Comparison of ENCODE assay signal across 8 cellular contexts in the genomic region with DNA sequence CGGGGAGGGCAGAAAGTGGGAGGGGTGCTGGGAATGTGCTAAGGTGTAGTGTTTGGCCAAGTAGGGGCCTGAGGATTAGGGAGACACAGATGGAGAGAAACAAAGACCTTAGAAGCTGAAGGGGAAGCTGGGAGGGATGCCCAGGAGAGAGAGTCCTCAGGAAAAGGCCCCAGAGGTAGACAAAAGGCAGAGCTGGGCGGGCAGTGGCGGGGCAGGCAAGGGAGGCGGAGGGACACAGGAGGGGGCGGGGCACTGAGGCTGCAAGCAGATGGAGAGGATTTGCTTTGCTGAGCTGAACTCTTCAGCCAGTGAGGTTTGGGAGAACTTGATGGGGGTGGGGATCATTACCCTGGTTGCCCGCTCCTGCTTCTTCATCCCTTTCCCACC. TPM values are rescaled to one million over a fixed set of nuclear protein-coding genes. Genes with fewer than 3 reads are reported as not detected.
DNase-seq lines count a peak whose midpoint lies in the region; ATAC-seq and TF ChIP-seq lines count a peak whose summit lies in the region.

No MANE protein-coding gene starts in this region.

- CTCF ChIA-PET in HCT116 (lab: Charles Lee), result interaction anchor here (1.0 to 1.6 kb wide), 3 partner anchors 9 to 84 kb away, joined by 3 to 9 read pairs (median 4); a partner anchor contains a TSS

- H3K36me3 ChIP-seq in HCT116 (ENCODE audit: control insufficient read depth in 1 of 2, insufficient read depth in 2 of 2, low read length in 2 of 2), result peaks cover 9 to 13% of the 10 kb centered on the region in 2 experiments; a peak in 3 of 4 replicates

- BruUV-seq in HCT116 (replicated peaks; lab: Mats Ljungman, UMichigan), result no TSS peak

- DNase-seq in HCT116 (ENCODE audit: low read depth, low spot score) (no peak), SK-MEL-5 (ENCODE audit: low read depth, low spot score) (peak; percentile 34), fibroblast of the aortic adventitia (ENCODE audit: low read depth) (no peak), skeletal muscle cell (ENCODE audit: low read depth) (no peak), SKM-1 treated with dmso at 0.1 percent for 144 hours (lab: John Stamatoyannopoulos, UW; ENCODE audit: unreplicated experiment) (no peak), A172 (ENCODE audit: low spot score) (no peak), GM19240 (ENCODE audit: insufficient read length, low spot score) (no peak)

- TF ChIP-seq RAD21 in HCT116 (IDR thresholded peaks at IDR 0.05; ENCODE audit: low read depth), result no peak

- no peaks in the 10 kb centered on the region for H3K9me3 ChIP-seq in HCT116 (ENCODE audit: control insufficient read depth in 1 of 2, insufficient read depth in 1 of 2, low read depth in 1 of 2, low read length in 2 of 2)

- peaks cover 29% of the 10 kb centered on the region for H3K79me2 ChIP-seq in HCT116 (ENCODE audit: insufficient read depth, low read length)

- peak overlapping the region; percentile 72; the same call in 1 of the 2 replicates for H3K27ac ChIP-seq in HCT116 (ENCODE audit: low read depth, low read length)

- H2AFZ ChIP-seq in HCT116 (ENCODE audit: low read depth, low read length, poor library complexity, severe bottlenecking), result no peak overlapping the region

- POLR2A ChIA-PET in HCT116 (lab: Charles Lee), result no interaction called here

- no peaks in the 10 kb centered on the region for H4K20me1 ChIP-seq in HCT116 (ENCODE audit: insufficient read depth)

- TF ChIP-seq CTCF in HCT116 (IDR thresholded peaks at IDR 0.05 in 2 of 3, conservative IDR thresholded peaks at IDR 0.05 in 1 of 3; ENCODE audit: borderline replicate concordance in 1 of 3, insufficient read depth in 1 of 3, low read depth in 2 of 3, low read length in 2 of 3) (no peak), fibroblast of the aortic adventitia (IDR thresholded peaks at IDR 0.05; ENCODE audit: insufficient read depth, low read length) (no peak)

- in situ Hi-C loops in SK-MEL-5 (cut with HindIII; ENCODE audit: low pct_unique_long_range_greater_than_20kb, low sequenced_read_pairs), result no loop called here

- H3K4me2 ChIP-seq in HCT116 (ENCODE audit: low read length), result peak overlapping the region; percentile 95

- no peak for ATAC-seq in HCT116
- ATAC-seq in GM18517 (IDR thresholded peaks at IDR 0.05; ENCODE audit: unreplicated experiment), result no peak

- H3K4me1 ChIP-seq in HCT116 (ENCODE audit: control insufficient read depth in 1 of 2, insufficient read depth in 2 of 2, low read length in 2 of 2), result peaks cover 32 to 61% of the 10 kb centered on the region in 2 experiments

- intact Hi-C loops in HCT116 (cut with micrococcal nuclease), result no loop called here

- H3K27me3 ChIP-seq in HCT116 (ENCODE audit: insufficient read depth, low read length), result no peaks in the 10 kb centered on the region

- TF ChIP-seq POLR2A in HCT116 (IDR thresholded peaks at IDR 0.05; ENCODE audit: borderline replicate concordance, extremely low read depth, insufficient read depth, insufficient read length), result no peak

- H3K4me3 ChIP-seq in HCT116 (replicated peaks in 1 of 2; ENCODE audit: low read depth in 1 of 2, low read length in 2 of 2) (0 out of 4 replicates have a peak overlapping the region, but pooled peaks of 1 of the 2 experiments have one; percentile 85), fibroblast of the aortic adventitia (ENCODE audit: low read depth, low read length) (peak overlapping the region; percentile 91), skeletal muscle cell (ENCODE audit: low read depth, low read length) (peak overlapping the region; percentile 93)

- H3K9ac ChIP-seq in HCT116 (ENCODE audit: low read length), result no peak overlapping the region

- RAD21 ChIA-PET in HCT116 (lab: Charles Lee; ENCODE audit: low non-redundant PET in 1 of 2, low total read pairs in 2 of 2, uncharacterized antibody in 2 of 2, unreplicated experiment in 2 of 2), result interaction anchor here in 1 of 2 experiments (0.8 kb wide), 1 partner anchor 15 kb away, joined by 4 read pairs; no protein-coding TSS in a partner anchor

- H3K9me2 ChIP-seq in HCT116 (ENCODE audit: insufficient read depth), result no peaks in the 10 kb centered on the region

TF ChIP-seq in HCT116, 20 proteins besides CTCF, POLR2A, EP300 and RAD21 (continues in another document):
- TF ChIP-seq CBX3 (IDR thresholded peaks at IDR 0.05; ENCODE audit: low read depth) (no peak), CEBPB (IDR thresholded peaks at IDR 0.05; ENCODE audit: low read depth) (no peak), SRF (IDR thresholded peaks at IDR 0.05; ENCODE audit: low read depth) (no peak), ZNF274 (IDR thresholded peaks at IDR 0.05; ENCODE audit: low read depth, low read length) (no peak), ELF1 (IDR thresholded peaks at IDR 0.05; ENCODE audit: borderline replicate concordance, low read depth) (no peak)
- TF ChIP-seq, protein P1, sequence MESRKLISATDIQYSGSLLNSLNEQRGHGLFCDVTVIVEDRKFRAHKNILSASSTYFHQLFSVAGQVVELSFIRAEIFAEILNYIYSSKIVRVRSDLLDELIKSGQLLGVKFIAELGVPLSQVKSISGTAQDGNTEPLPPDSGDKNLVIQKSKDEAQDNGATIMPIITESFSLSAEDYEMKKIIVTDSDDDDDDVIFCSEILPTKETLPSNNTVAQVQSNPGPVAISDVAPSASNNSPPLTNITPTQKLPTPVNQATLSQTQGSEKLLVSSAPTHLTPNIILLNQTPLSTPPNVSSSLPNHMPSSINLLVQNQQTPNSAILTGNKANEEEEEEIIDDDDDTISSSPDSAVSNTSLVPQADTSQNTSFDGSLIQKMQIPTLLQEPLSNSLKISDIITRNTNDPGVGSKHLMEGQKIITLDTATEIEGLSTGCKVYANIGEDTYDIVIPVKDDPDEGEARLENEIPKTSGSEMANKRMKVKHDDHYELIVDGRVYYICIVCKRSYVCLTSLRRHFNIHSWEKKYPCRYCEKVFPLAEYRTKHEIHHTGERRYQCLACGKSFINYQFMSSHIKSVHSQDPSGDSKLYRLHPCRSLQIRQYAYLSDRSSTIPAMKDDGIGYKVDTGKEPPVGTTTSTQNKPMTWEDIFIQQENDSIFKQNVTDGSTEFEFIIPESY (IDR thresholded peaks at IDR 0.05; ENCODE audit: extremely low read depth, insufficient replicate concordance, low read length), result no peak

RNA-seq across cellular contexts. Expression of a gene that starts 2.8 kb away (rescaled TPM):
- 494 TPM for total RNA-seq in HCT116 (2021; ENCODE audit: unreplicated experiment)
- polyA plus RNA-seq in HCT116 (2012), result 414 and 526 TPM in 2 replicates
- 88.9 and 92.6 TPM in 2 replicates for total RNA-seq in SK-MEL-5 (2014; rRNA removed; shearing (Covaris generic))
- 369 and 374 TPM in 2 replicates for polyA plus RNA-seq in SK-MEL-5 (2015; cell fraction: cytosol; rRNA removed)
- 73.2 and 146 TPM in 2 replicates for polyA plus RNA-seq in SK-MEL-5 (2015; cell fraction: nucleus; rRNA removed)
- total RNA-seq in fibroblast of the aortic adventitia (ENCODE audit: low replicate concordance), result 61.6 and 575 TPM in 2 replicates
- 86.8 and 166 TPM in 2 replicates for total RNA-seq in A172 (2014; rRNA removed; shearing (Covaris generic))

RNA-seq across cellular contexts. Expression of a gene that starts 3.3 kb away (rescaled TPM):
- 3.3 TPM for total RNA-seq in HCT116 (2021; ENCODE audit: unreplicated experiment)
- 1.7 and 2.0 TPM in 2 replicates for polyA plus RNA-seq in HCT116 (2012)
- 0.13 TPM in 1 of 2 replicates, not detected in the other for total RNA-seq in SK-MEL-5 (2014; rRNA removed; shearing (Covaris generic))
- 0.27 TPM in 1 of 2 replicates, not detected in the other for polyA plus RNA-seq in SK-MEL-5 (2015; cell fraction: cytosol; rRNA removed)
- polyA plus RNA-seq in SK-MEL-5 (2015; cell fraction: nucleus; rRNA removed), result 0.37 and 1.00 TPM in 2 replicates
- total RNA-seq in fibroblast of the aortic adventitia (ENCODE audit: low replicate concordance), result 0.16 TPM in 1 of 2 replicates, not detected in the other
- total RNA-seq in A172 (2014; rRNA removed; shearing (Covaris generic)), result not detected in 2 replicates

RNA-seq across cellular contexts. Expression of a gene that starts 16.1 kb away (rescaled TPM):
- total RNA-seq in HCT116 (2021; ENCODE audit: unreplicated experiment), result 309 TPM
- 328 and 383 TPM in 2 replicates for polyA plus RNA-seq in HCT116 (2012)
- 134 TPM in 2 replicates for total RNA-seq in SK-MEL-5 (2014; rRNA removed; shearing (Covaris generic))
- polyA plus RNA-seq in SK-MEL-5 (2015; cell fraction: cytosol; rRNA removed), result 268 and 297 TPM in 2 replicates
- polyA plus RNA-seq in SK-MEL-5 (2015; cell fraction: nucleus; rRNA removed), result 210 and 274 TPM in 2 replicates
- total RNA-seq in fibroblast of the aortic adventitia (ENCODE audit: low replicate concordance), result 29.5 and 104 TPM in 2 replicates
- 168 and 187 TPM in 2 replicates for total RNA-seq in A172 (2014; rRNA removed; shearing (Covaris generic))

RNA-seq across cellular contexts. Expression of a gene that starts 20.3 kb away (rescaled TPM):
- total RNA-seq in HCT116 (2021; ENCODE audit: unreplicated experiment) (0.42 TPM), fibroblast of the aortic adventitia (ENCODE audit: low replicate concordance) (1.6 TPM in 1 of 2 replicates, not detected in the other)
- 1.1 and 1.3 TPM in 2 replicates for polyA plus RNA-seq in HCT116 (2012)
- 0.05 TPM in 1 of 2 replicates, not detected in the other for total RNA-seq in SK-MEL-5 (2014; rRNA removed; shearing (Covaris generic))
- polyA plus RNA-seq in SK-MEL-5 (2015; cell fraction: cytosol; rRNA removed), result 0.04 and 0.29 TPM in 2 replicates
- not detected in 2 replicates for polyA plus RNA-seq in SK-MEL-5 (2015; cell fraction: nucleus; rRNA removed)
- not detected in 2 replicates for total RNA-seq in A172 (2014; rRNA removed; shearing (Covaris generic))

RNA-seq across cellular contexts. Expression of a gene that starts 45.1 kb away (rescaled TPM):
- total RNA-seq in HCT116 (2021; ENCODE audit: unreplicated experiment) (67.8 TPM), fibroblast of the aortic adventitia (ENCODE audit: low replicate concordance) (71.1 and 86.0 TPM in 2 replicates)
- polyA plus RNA-seq in HCT116 (2012), result 92.1 and 108 TPM in 2 replicates
- 122 and 133 TPM in 2 replicates for total RNA-seq in SK-MEL-5 (2014; rRNA removed; shearing (Covaris generic))
- polyA plus RNA-seq in SK-MEL-5 (2015; cell fraction: cytosol; rRNA removed), result 123 and 127 TPM in 2 replicates
- polyA plus RNA-seq in SK-MEL-5 (2015; cell fraction: nucleus; rRNA removed), result 236 and 242 TPM in 2 replicates
- 40.7 and 45.7 TPM in 2 replicates for total RNA-seq in A172 (2014; rRNA removed; shearing (Covaris generic))
